In genomic region chr5:119360905-119361605, GRCh38 we compare ENCODE assay signal across 11 cellular contexts. TPM values are rescaled to one million over a fixed set of nuclear protein-coding genes. Genes with fewer than 3 reads are reported as not detected.
DNase-seq lines count a peak whose midpoint lies in the region; ATAC-seq and TF ChIP-seq lines count a peak whose summit lies in the region.
"Had no signal": no experiment of that assay in that cellular context is flagged by ENCODE, and none has a peak within 500 bp of the region (broad histone marks: within the 10 kb centered on the region; RNA-seq: fewer than 3 reads in every experiment).

No MANE protein-coding gene starts in this region.

- no peak for TF ChIP-seq CTCF in WERI-Rb-1 (IDR thresholded peaks at IDR 0.05; ENCODE audit: low read depth, low read length)
- no peak for TF ChIP-seq CTCF in fibroblast of villous mesenchyme (IDR thresholded peaks at IDR 0.05; ENCODE audit: insufficient read depth, low read depth, low read length)

- intact Hi-C loops in activated CD4-positive, alpha-beta T cell treated with anti-CD3 and anti-CD28 coated beads for 36 hours (cut with DNase I, micrococcal nuclease): no loop called here

- CTCF ChIA-PET in activated CD4-positive, alpha-beta T cell treated with anti-CD3 and anti-CD28 coated beads for 36 hours (lab: Charles Lee): interaction anchor here (0.6 to 8.7 kb wide), 16 partner anchors 8 to 373 kb away, joined by 3 to 53 read pairs (median 4); partner anchors contain the start of gene DTWD2

- H3K9me3 ChIP-seq in WERI-Rb-1 (ENCODE audit: severe bottlenecking): no peaks in the 10 kb centered on the region
- H3K9me3 ChIP-seq: pancreas had no signal

- POLR2A ChIA-PET in activated CD4-positive, alpha-beta T cell treated with anti-CD3 and anti-CD28 coated beads for 36 hours (lab: Charles Lee): no interaction called here

- H3K9me3 Mint-ChIP-seq in activated CD4-positive, alpha-beta T cell treated with anti-CD3 and anti-CD28 coated beads for 36 hours (ENCODE audit: low read depth): peaks cover 1% of the 10 kb centered on the region
- H3K9me3 Mint-ChIP-seq in stimulated activated naive CD8-positive, alpha-beta T cell treated with anti-CD3 and anti-CD28 coated beads, Interleukin-15, amount 100 ng/mL, for 72 hours: peaks cover 0 to 4% of the 10 kb centered on the region in 2 donors

- H3K4me3 Mint-ChIP-seq in activated CD4-positive, alpha-beta T cell treated with anti-CD3 and anti-CD28 coated beads for 36 hours: peak overlapping the region; percentile 98
- H3K4me3 Mint-ChIP-seq in stimulated activated naive CD8-positive, alpha-beta T cell treated with anti-CD3 and anti-CD28 coated beads, Interleukin-15, amount 100 ng/mL, for 72 hours: peak overlapping the region; percentile 94 to 99

- H3K36me3 ChIP-seq in WERI-Rb-1: 0 out of 2 replicates have a peak, but pooled peaks cover 4% of the 10 kb centered on the region
- H3K36me3 ChIP-seq: pancreas had no signal

- H3K27me3 ChIP-seq in WERI-Rb-1 (ENCODE audit: insufficient read depth, low read depth, severe bottlenecking): no peaks in the 10 kb centered on the region
- H3K27me3 ChIP-seq: pancreas had no signal

- 0 out of 2 replicates have a peak overlapping the region, but pooled peaks have one; percentile 20 for H3K27ac ChIP-seq in WERI-Rb-1
- H3K27ac ChIP-seq: pancreas had no signal

- H3K27ac Mint-ChIP-seq in activated CD4-positive, alpha-beta T cell treated with anti-CD3 and anti-CD28 coated beads for 36 hours: peak overlapping the region; percentile 99
- H3K27ac Mint-ChIP-seq in stimulated activated naive CD8-positive, alpha-beta T cell treated with anti-CD3 and anti-CD28 coated beads, Interleukin-15, amount 100 ng/mL, for 72 hours: peak overlapping the region; percentile 69 to 74

- peaks cover 79% of the 10 kb centered on the region for H3K4me1 Mint-ChIP-seq in activated CD4-positive, alpha-beta T cell treated with anti-CD3 and anti-CD28 coated beads for 36 hours
- peaks cover 81% of the 10 kb centered on the region for H3K4me1 Mint-ChIP-seq in stimulated activated naive CD8-positive, alpha-beta T cell treated with anti-CD3 and anti-CD28 coated beads, Interleukin-15, amount 100 ng/mL, for 72 hours

- H3K27me3 Mint-ChIP-seq in activated CD4-positive, alpha-beta T cell treated with anti-CD3 and anti-CD28 coated beads for 36 hours: no peaks in the 10 kb centered on the region
- no peaks in the 10 kb centered on the region for H3K27me3 Mint-ChIP-seq in stimulated activated naive CD8-positive, alpha-beta T cell treated with anti-CD3 and anti-CD28 coated beads, Interleukin-15, amount 100 ng/mL, for 72 hours

- no peak for ATAC-seq in activated CD4-positive, alpha-beta T cell treated with anti-CD3 and anti-CD28 coated beads for 36 hours
- no peak for ATAC-seq in stimulated activated naive CD8-positive, alpha-beta T cell treated with anti-CD3 and anti-CD28 coated beads, Interleukin-15, amount 100 ng/mL, for 72 hours
- ATAC-seq in GM18517 (IDR thresholded peaks at IDR 0.05; ENCODE audit: unreplicated experiment): no peak
- ATAC-seq: pancreas, SK-N-SH treated with all-trans-retinoic acid at 6 μM for 48 hours had no signal

- H3K36me3 Mint-ChIP-seq in activated CD4-positive, alpha-beta T cell treated with anti-CD3 and anti-CD28 coated beads for 36 hours (ENCODE audit: low read depth): peaks cover 90% of the 10 kb centered on the region

- H3K4me3 ChIP-seq in WERI-Rb-1 (ENCODE audit: low read depth, low read length): no peak overlapping the region
- no peak overlapping the region for H3K4me3 ChIP-seq in fibroblast of villous mesenchyme (ENCODE audit: low read depth, low read length)
- H3K4me3 ChIP-seq: pancreas had no signal

- no peak for DNase-seq in activated CD4-positive, alpha-beta T cell treated with anti-CD3 and anti-CD28 coated beads for 36 hours
- DNase-seq in activated CD4-positive, alpha-beta T cell treated with anti-CD3 and anti-CD28 coated beads, Interleukin-2, amount 50 U/mL, for 48 hours: no peak
- DNase-seq in WERI-Rb-1 (no peak), fibroblast of villous mesenchyme (ENCODE audit: low read depth) (peak; percentile 67), NCI-H2029 (lab: John Stamatoyannopoulos, UW) (no peak), OCI-M2 (lab: John Stamatoyannopoulos, UW; ENCODE audit: unreplicated experiment) (no peak)
- DNase-seq in stimulated activated naive CD8-positive, alpha-beta T cell treated with anti-CD3 and anti-CD28 coated beads, Interleukin-15, amount 100 ng/mL, for 72 hours: no peak
- DNase-seq: NCI-H1048, pancreas had no signal

RNA-seq across cellular contexts. Expression of gene TNFAIP8, which starts 5.2 kb away (rescaled TPM):
- total RNA-seq in activated CD4-positive, alpha-beta T cell treated with anti-CD3 and anti-CD28 coated beads for 36 hours: 100 to 1,000 TPM; 166 to 171 TPM
- total RNA-seq in fibroblast of villous mesenchyme: 12.1 and 17.4 TPM in 2 replicates
